23 cellular contexts compared by ENCODE assay signal in the genomic region with DNA sequence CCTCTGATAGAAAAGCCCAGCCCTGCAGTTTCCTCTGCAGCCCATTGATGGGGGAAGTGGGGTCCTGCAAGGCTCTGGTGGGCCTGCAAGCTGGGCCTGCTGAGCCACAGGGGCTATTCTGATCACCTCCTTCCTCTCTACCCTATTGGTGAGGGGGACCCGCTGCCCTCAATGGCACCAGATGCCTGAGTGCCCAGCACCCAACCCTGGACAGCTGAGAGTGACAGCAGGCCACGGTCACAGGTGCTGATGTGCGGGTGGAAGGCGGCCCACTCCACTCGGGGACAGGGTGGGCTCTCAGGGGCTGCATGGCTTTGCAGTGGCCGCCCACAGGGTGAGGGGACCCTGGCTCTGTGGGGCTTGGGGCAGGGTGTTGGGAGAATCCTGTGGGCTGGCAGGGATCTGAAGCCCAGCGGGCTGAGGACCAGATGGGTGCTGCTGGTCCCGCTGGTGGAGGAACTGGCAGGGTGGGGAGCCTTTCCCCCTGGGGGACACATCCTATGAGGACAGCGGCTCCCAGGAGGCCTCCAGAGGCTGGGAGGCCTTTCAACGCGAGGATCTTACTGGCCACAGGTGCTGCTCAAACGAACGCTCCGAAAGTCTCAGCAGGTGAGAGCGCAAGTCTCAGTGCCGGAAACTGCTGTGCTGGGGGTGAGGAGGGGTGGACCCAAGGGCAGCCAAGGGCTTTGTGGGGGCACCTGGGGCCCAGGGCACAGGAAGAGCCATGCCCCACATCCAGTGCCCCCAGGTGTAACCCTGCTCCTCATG. TPM values are rescaled to one million over a fixed set of nuclear protein-coding genes. Genes with fewer than 3 reads are reported as not detected.
DNase-seq lines count a peak whose midpoint lies in the region; ATAC-seq and TF ChIP-seq lines count a peak whose summit lies in the region.
"Had no signal": no experiment of that assay in that cellular context is flagged by ENCODE, and none has a peak within 500 bp of the region (broad histone marks: within the 10 kb centered on the region; RNA-seq: fewer than 3 reads in every experiment).

No MANE protein-coding gene starts in this region.

- H2AFZ ChIP-seq in PC-3 (ENCODE audit: low read length) = no peak overlapping the region
- no peak overlapping the region for H2AFZ ChIP-seq in Karpas-422 (ENCODE audit: low read length)
- H2AFZ ChIP-seq: hepatocyte had no signal

- no peak for TF ChIP-seq EP300 in esophagus muscularis mucosa (IDR thresholded peaks at IDR 0.05)

- no peak overlapping the region for H3K27ac Mint-ChIP-seq in natural killer cell
- H3K27ac Mint-ChIP-seq: CD8-positive, alpha-beta T cell; stimulated activated naive B cell treated with anti-CD40 and anti-IgM and Interleukin-4, amounts not matched to agents 10 μg/mL and 1 μg/mL and 100 μg/mL, for 72 hours had no signal

- H3K4me1 ChIP-seq in PC-3 (ENCODE audit: insufficient read depth, low read length) (peaks cover 39% of the 10 kb centered on the region), esophagus muscularis mucosa (peaks cover 0 to 22% (median 11%) of the 10 kb centered on the region in 4 donors), Karpas-422 (ENCODE audit: low read length) (no peaks in the 10 kb centered on the region)

- no peaks in the 10 kb centered on the region for H3K9me3 ChIP-seq in PC-3 (ENCODE audit: low read length)
- H3K9me3 ChIP-seq in esophagus muscularis mucosa = no peaks in the 10 kb centered on the region
- no peaks in the 10 kb centered on the region for H3K9me3 ChIP-seq in Karpas-422 (ENCODE audit: low read length)
- H3K9me3 ChIP-seq: adrenal gland, pancreas, thyroid gland had no signal

- H3K4me1 Mint-ChIP-seq in natural killer cell = no peaks in the 10 kb centered on the region
- H3K4me1 Mint-ChIP-seq: stimulated activated naive B cell treated with anti-CD40 and anti-IgM and Interleukin-4, amounts not matched to agents 10 μg/mL and 1 μg/mL and 100 μg/mL, for 72 hours had no signal

- H3F3A ChIP-seq in PC-3 (ENCODE audit: low read length, unreplicated experiment) = no peaks in the 10 kb centered on the region

- no peaks in the 10 kb centered on the region for H3K36me3 Mint-ChIP-seq in natural killer cell
- H3K36me3 Mint-ChIP-seq: CD8-positive, alpha-beta T cell had no signal

- H3K4me2 ChIP-seq in PC-3 (ENCODE audit: low read length) (0 out of 2 replicates have a peak overlapping the region, but pooled peaks have one; percentile 48), Karpas-422 (ENCODE audit: low read depth, low read length, poor library complexity, severe bottlenecking) (no peak overlapping the region)
- H3K4me2 ChIP-seq: hepatocyte, KMS-11 had no signal

- no peak for TF ChIP-seq POLR2A in esophagus muscularis mucosa (IDR thresholded peaks at IDR 0.05; ENCODE audit: low read depth)

- TF ChIP-seq CTCF in PC-3 (conservative IDR thresholded peaks at IDR 0.05; ENCODE audit: low read depth, low read length) (no peak), esophagus muscularis mucosa (IDR thresholded peaks at IDR 0.05) (no peak), natural killer cell (IDR thresholded peaks at IDR 0.05) (no peak)

- DNase-seq in DMS53 treated with DMSO at 0.1 percent for 48 hours (lab: John Stamatoyannopoulos, UW; ENCODE audit: unreplicated experiment) (peak; percentile 78), PC-3 (no peak), esophagus muscularis mucosa (ENCODE audit: extremely low spot score) (peak; percentile 79), posterior vena cava (ENCODE audit: low spot score) (peak; percentile 76), NCI-H1092 (lab: John Stamatoyannopoulos, UW) (no peak), natural killer cell (no peak), Karpas-422 (no peak)
- DNase-seq: activated CD4-positive, alpha-beta T cell treated with anti-CD3 and anti-CD28 coated beads for 48 hours; activated gamma-delta T cell; dermis blood vessel endothelial cell; foreskin fibroblast; mammary epithelial cell; NCI-H187 treated with DMSO at 0.1 percent for 48 hours; NCI-H345; NK-92 treated with Interleukin-12 subunit alpha and Interleukin-12 subunit beta, amount 100 ng/mL, for 24 hours; stimulated activated naive B cell treated with anti-CD40 and anti-IgM and Interleukin-4, amounts not matched to agents 10 μg/mL and 1 μg/mL and 100 μg/mL, for 72 hours; thyroid gland had no signal

- no TSS peak for BruUV-seq in PC-3 (replicated peaks; lab: Mats Ljungman, UMichigan)

- H3K27me3 ChIP-seq in PC-3 (ENCODE audit: low read length) (no peaks in the 10 kb centered on the region), esophagus muscularis mucosa (peaks cover 0 to 57% (median 0%) of the 10 kb centered on the region in 4 donors), Karpas-422 (ENCODE audit: low read length) (no peaks in the 10 kb centered on the region)
- H3K27me3 ChIP-seq: adrenal gland, hepatocyte, pancreas, thyroid gland had no signal

- H3K4me3 ChIP-seq in PC-3 (ENCODE audit: low read length) = no peak overlapping the region
- H3K4me3 ChIP-seq in esophagus muscularis mucosa = no peak overlapping the region
- no peak overlapping the region for H3K4me3 ChIP-seq in Karpas-422 (ENCODE audit: low read length)
- H3K4me3 ChIP-seq: adrenal gland, hepatocyte, pancreas, thyroid gland had no signal

- H3K9ac ChIP-seq in PC-3 (ENCODE audit: low read length) (no peak overlapping the region), Karpas-422 (ENCODE audit: low read length) (no peak overlapping the region)
- H3K9ac ChIP-seq: KMS-11 had no signal

- no peaks in the 10 kb centered on the region for H3K79me2 ChIP-seq in PC-3 (ENCODE audit: low read length)
- no peaks in the 10 kb centered on the region for H3K79me2 ChIP-seq in Karpas-422 (ENCODE audit: low read length)
- H3K79me2 ChIP-seq: hepatocyte had no signal

- POLR2A ChIA-PET in PC-3 (lab: Charles Lee; ENCODE audit: unreplicated experiment) = no interaction called here

- intact Hi-C loops in PC-3 (cut with micrococcal nuclease) = no loop called here
- intact Hi-C loops in esophagus muscularis mucosa (cut with DNase I) = no loop called here
- intact Hi-C loops in posterior vena cava (cut with DNase I) = no loop called here
- intact Hi-C loops in natural killer cell (cut with micrococcal nuclease) = no loop called here

- 92% methylated on average over 8 of the region's 16 CpGs for WGBS in esophagus muscularis mucosa

- H3K27me3 Mint-ChIP-seq in natural killer cell (ENCODE audit: low read depth in 2 of 2) = peaks cover 0 to 4% of the 10 kb centered on the region in 2 donors

- H3K9me3 Mint-ChIP-seq in natural killer cell = no peaks in the 10 kb centered on the region
- H3K9me3 Mint-ChIP-seq: CD8-positive, alpha-beta T cell; stimulated activated naive B cell treated with anti-CD40 and anti-IgM and Interleukin-4, amounts not matched to agents 10 μg/mL and 1 μg/mL and 100 μg/mL, for 72 hours had no signal

- no peaks in the 10 kb centered on the region for H3K36me3 ChIP-seq in PC-3 (ENCODE audit: low read depth, low read length)
- no peaks in the 10 kb centered on the region for H3K36me3 ChIP-seq in esophagus muscularis mucosa
- no peaks in the 10 kb centered on the region for H3K36me3 ChIP-seq in Karpas-422 (ENCODE audit: insufficient read depth, low read length)
- H3K36me3 ChIP-seq: adrenal gland, pancreas, thyroid gland had no signal

- H3K27ac ChIP-seq in PC-3 (ENCODE audit: low read length) (no peak overlapping the region), esophagus muscularis mucosa (replicated peaks in 1 of 4) (no peak overlapping the region), Karpas-422 (ENCODE audit: low read length) (no peak overlapping the region)
- H3K27ac ChIP-seq: hepatocyte, KMS-11, pancreas, thyroid gland had no signal

- H3K4me3 Mint-ChIP-seq in natural killer cell = no peak overlapping the region
- H3K4me3 Mint-ChIP-seq: CD8-positive, alpha-beta T cell; stimulated activated naive B cell treated with anti-CD40 and anti-IgM and Interleukin-4, amounts not matched to agents 10 μg/mL and 1 μg/mL and 100 μg/mL, for 72 hours had no signal

- no peaks in the 10 kb centered on the region for H3K9me2 ChIP-seq in PC-3 (replicated peaks; ENCODE audit: low read length)
- H3K9me2 ChIP-seq in Karpas-422 (replicated peaks; ENCODE audit: insufficient read depth, low read length) = no peaks in the 10 kb centered on the region

- ATAC-seq in PC-3 (no peak), HG03108 (IDR thresholded peaks at IDR 0.05; ENCODE audit: unreplicated experiment) (no peak), natural killer cell (no peak)
- ATAC-seq: CD8-positive, alpha-beta T cell; stimulated activated naive B cell treated with anti-CD40 and anti-IgM and Interleukin-4, amounts not matched to agents 10 μg/mL and 1 μg/mL and 100 μg/mL, for 72 hours had no signal

- H4K20me1 ChIP-seq in PC-3 (ENCODE audit: low read length) (no peaks in the 10 kb centered on the region), Karpas-422 (ENCODE audit: insufficient read depth, low read depth, low read length) (no peaks in the 10 kb centered on the region)

- CTCF ChIA-PET in PC-3 (lab: Charles Lee) = no interaction called here

RNA-seq across cellular contexts. Expression of a gene that starts 30.1 kb away (rescaled TPM):
- total RNA-seq in PC-3 (2014; rRNA removed) = 121 and 144 TPM in 2 replicates
- total RNA-seq in esophagus muscularis mucosa = 10 to 100 TPM; 22.5 to 51.7 (median 35.0) TPM
- 10 to 100 TPM; 30.8 to 36.9 TPM for total RNA-seq in posterior vena cava
- total RNA-seq in natural killer cell = 100 to 1,000 TPM; 196 to 302 (median 252) TPM
- total RNA-seq in Karpas-422 (2014; rRNA removed; shearing (Covaris generic); ENCODE audit: low replicate concordance) = 115 and 124 TPM in 2 replicates

Comparison
In these comparisons a context has a peak if more than half of its experiments do, and no peak if none do; other contexts are left out.
1. DNase-seq: peak in DMS53 treated with DMSO at 0.1 percent for 48 hours (single experiment), esophagus muscularis mucosa (single experiment) and posterior vena cava (single experiment); none in PC-3 (single experiment), NCI-H1092 (single experiment), natural killer cell (single experiment) and Karpas-422 (single experiment).